In genomic region chr1:43359696-43360095, GRCh38 we compare ENCODE assay signal across 9 cellular contexts. TPM values are rescaled to one million over a fixed set of nuclear protein-coding genes. Genes with fewer than 3 reads are reported as not detected.
DNase-seq lines count a peak whose midpoint lies in the region; ATAC-seq and TF ChIP-seq lines count a peak whose summit lies in the region.
"Had no signal": no experiment of that assay in that cellular context is flagged by ENCODE, and none has a peak within 500 bp of the region (broad histone marks: within the 10 kb centered on the region; RNA-seq: fewer than 3 reads in every experiment).

No MANE protein-coding gene starts in this region.

- H3K27me3 Mint-ChIP-seq in MCF 10A (ENCODE audit: insufficient read depth, unreplicated experiment) (no peaks in the 10 kb centered on the region), T-helper 17 cell (no peaks in the 10 kb centered on the region)

- H3K9me3 Mint-ChIP-seq in MCF 10A (ENCODE audit: unreplicated experiment) = no peaks in the 10 kb centered on the region

- no peak overlapping the region for H3K27ac Mint-ChIP-seq in MCF 10A (ENCODE audit: low read depth, unreplicated experiment)
- H3K27ac Mint-ChIP-seq in T-helper 17 cell = peak overlapping the region; percentile 16

- TF ChIP-seq CTCF in MCF 10A (IDR thresholded peaks at IDR 0.05; ENCODE audit: unreplicated experiment) = no peak
- no peak for TF ChIP-seq CTCF in breast epithelium (IDR thresholded peaks at IDR 0.05)

- intact Hi-C loops in MCF 10A (cut with micrococcal nuclease) = no loop called here
- intact Hi-C loops in breast epithelium (cut with DNase I; ENCODE audit: low total_unique reads) = no loop called here

- H3K4me3 Mint-ChIP-seq in MCF 10A (ENCODE audit: unreplicated experiment) (peak overlapping the region; percentile 84), T-helper 17 cell (peak overlapping the region; percentile 93)

- H3K36me3 Mint-ChIP-seq in MCF 10A (ENCODE audit: insufficient read depth, unreplicated experiment) = peaks cover 30% of the 10 kb centered on the region
- H3K36me3 Mint-ChIP-seq in T-helper 17 cell (ENCODE audit: low read depth) = peaks cover 7% of the 10 kb centered on the region

- ATAC-seq in T-helper 17 cell (no peak), GM21717 (IDR thresholded peaks at IDR 0.05; ENCODE audit: unreplicated experiment) (no peak)

- H3K4me3 ChIP-seq in breast epithelium = no peak overlapping the region
- H3K4me3 ChIP-seq in thymus (ENCODE audit: low read length) = peak overlapping the region; percentile 88

- CTCF ChIA-PET in MCF 10A (lab: Yijun Ruan, JAX) = interaction anchor here (0.8 to 2.3 kb wide), 2 partner anchors 9 to 78 kb away, joined by 3 to 8 read pairs; no protein-coding TSS in a partner anchor

- DNase-seq in MCF 10A (ENCODE audit: unreplicated experiment) (peak; percentile 10), breast epithelium (ENCODE audit: low spot score in 2 of 2) (no peak), T-helper 17 cell (no peak), glomerular visceral epithelial cell (ENCODE audit: extremely low spot score) (peak; percentile 62), foreskin melanocyte (no peak)
- no peak for DNase-seq in activated CD4-positive, CD25-positive, alpha-beta regulatory T cell treated with anti-CD3 and anti-CD28 coated beads, Interleukin-2, amount 50 U/mL, for 72 hours
- DNase-seq: SW 1271 had no signal

- 60% methylated on average over 11 of the region's 11 CpGs for WGBS in thymus

- H3K27ac ChIP-seq in breast epithelium = no peak overlapping the region
- no peak overlapping the region for H3K27ac ChIP-seq in thymus (ENCODE audit: low read depth)

- no peak for TF ChIP-seq POLR2A in breast epithelium (IDR thresholded peaks at IDR 0.05)

- BruUV-seq in MCF 10A (replicated peaks; lab: Mats Ljungman, UMichigan) = no TSS peak

- H3K27me3 ChIP-seq in breast epithelium (no peaks in the 10 kb centered on the region), thymus (ENCODE audit: control insufficient read depth, insufficient read depth) (no peaks in the 10 kb centered on the region)

- H3K4me1 ChIP-seq in breast epithelium = peaks cover 3% of the 10 kb centered on the region in 2 donors
- H3K4me1 ChIP-seq in thymus (ENCODE audit: control insufficient read depth, insufficient read depth, low read length) = peaks cover 19% of the 10 kb centered on the region

- POLR2A ChIA-PET in MCF 10A (lab: Yijun Ruan, JAX) = interaction anchor here (0.7 to 2.7 kb wide), 3 partner anchors 30 to 153 kb away, joined by 4 to 34 read pairs (median 7); partner anchors contain the start of genes MED8 and SZT2

- peaks cover 34% of the 10 kb centered on the region for H3K4me1 Mint-ChIP-seq in MCF 10A (ENCODE audit: insufficient read depth, unreplicated experiment)
- H3K4me1 Mint-ChIP-seq in T-helper 17 cell = peaks cover 27% of the 10 kb centered on the region

- H3K9me3 ChIP-seq in breast epithelium = no peaks in the 10 kb centered on the region
- no peaks in the 10 kb centered on the region for H3K9me3 ChIP-seq in T-helper 17 cell (ENCODE audit: control insufficient read depth, low read length, poor library complexity, severe bottlenecking)
- no peaks in the 10 kb centered on the region for H3K9me3 ChIP-seq in thymus (ENCODE audit: control insufficient read depth)

- H3K36me3 ChIP-seq in breast epithelium (no peaks in the 10 kb centered on the region), thymus (ENCODE audit: control insufficient read depth, insufficient read depth) (peaks cover 35% of the 10 kb centered on the region)

RNA-seq across cellular contexts. Expression of gene CDC20, which starts 0.9 kb away (rescaled TPM):
- total RNA-seq in MCF 10A (2022) (123 and 204 TPM in 2 replicates), breast epithelium (1 to 10 TPM; 1.3 to 5.8 (median 1.3) TPM), T-helper 17 cell (under 1 TPM; 0.65 to 0.97 TPM)
- polyA plus RNA-seq in thymus = 14.1 TPM

RNA-seq across cellular contexts. Expression of gene ELOVL1, which starts 8.1 kb away (rescaled TPM):
- total RNA-seq in MCF 10A (2022) (86.0 and 99.9 TPM in 2 replicates), breast epithelium (10 to 100 TPM; 45.9 to 60.6 (median 55.5) TPM), T-helper 17 cell (10 to 100 TPM; 32.3 to 36.9 TPM)
- 44.8 TPM for polyA plus RNA-seq in thymus

RNA-seq across cellular contexts. Expression of gene MPL, which starts 22.1 kb away (rescaled TPM):
- not detected in 2 replicates for total RNA-seq in MCF 10A (2022)
- total RNA-seq in breast epithelium = not detected
- 10 to 100 TPM in 1 of 2 donors, under 1 TPM in 1; 0.94 to 16.6 TPM for total RNA-seq in T-helper 17 cell
- 0.02 TPM for polyA plus RNA-seq in thymus

RNA-seq across cellular contexts. Expression of gene MED8, which starts 29.9 kb away (rescaled TPM):
- total RNA-seq in MCF 10A (2022) (52.0 and 61.6 TPM in 2 replicates), breast epithelium (10 to 100 TPM; 38.3 to 42.9 (median 38.8) TPM), T-helper 17 cell (10 to 100 TPM; 13.7 to 16.4 TPM)
- 32.3 TPM for polyA plus RNA-seq in thymus

RNA-seq across cellular contexts. Expression of gene SZT2, which starts 30.0 kb away (rescaled TPM):
- 65.3 and 67.4 TPM in 2 replicates for total RNA-seq in MCF 10A (2022)
- 10 to 100 TPM; 29.1 to 49.2 (median 44.3) TPM for total RNA-seq in breast epithelium
- 10 to 100 TPM; 87.0 to 92.1 TPM for total RNA-seq in T-helper 17 cell
- 19.9 TPM for polyA plus RNA-seq in thymus

Comparison
In these comparisons a context has a peak if more than half of its experiments do, and no peak if none do; other contexts are left out.
1. DNase-seq: peak in MCF 10A (single experiment) and glomerular visceral epithelial cell (single experiment); none in breast epithelium (0 of 2), T-helper 17 cell (0 of 3), activated CD4-positive, CD25-positive, alpha-beta regulatory T cell treated with anti-CD3 and anti-CD28 coated beads, Interleukin-2, amount 50 U/mL, for 72 hours (single experiment) and foreskin melanocyte (single experiment).
2. RNA of gene CDC20, which starts 0.9 kb away (total RNA-seq): 123 to 204 TPM in MCF 10A; 1.3 to 5.8 TPM in breast epithelium and 0.65 to 0.97 TPM in T-helper 17 cell; every median in the first group is over 10 times any median in the second.